ENCODE assay signal across 23 cellular contexts in the genomic region with DNA sequence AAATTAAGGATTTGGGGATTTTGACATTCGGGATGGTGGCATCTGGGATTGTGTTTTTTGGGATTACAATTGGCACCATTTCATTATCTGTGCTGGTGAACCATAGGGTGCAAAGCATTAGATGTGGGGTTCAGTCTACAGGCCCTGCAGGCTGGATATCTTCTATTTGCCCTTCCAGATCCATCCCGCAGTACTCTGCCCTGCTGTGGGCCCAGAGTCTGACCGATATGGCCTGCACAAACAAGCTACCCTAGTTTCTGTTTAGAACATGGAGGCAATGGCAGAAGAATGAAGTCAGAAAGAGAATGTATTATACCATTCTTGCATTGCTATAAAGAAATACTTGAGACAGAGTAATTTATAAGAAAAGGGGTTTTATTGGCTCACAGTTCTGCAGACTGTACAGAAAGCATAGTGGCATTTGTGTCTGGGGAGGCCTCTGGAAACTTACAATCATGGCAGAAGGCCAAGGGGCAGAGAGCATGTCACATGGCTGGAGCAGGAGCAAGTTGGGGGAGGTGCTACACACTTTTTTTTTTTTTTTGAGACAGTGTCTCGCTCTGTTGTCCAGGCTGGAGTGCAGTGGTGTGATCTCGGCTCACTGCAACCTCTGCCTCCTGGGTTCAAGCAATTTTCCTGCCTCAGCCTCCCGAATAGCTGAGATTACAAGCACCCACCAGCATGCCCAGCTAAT.
"Had no signal": no experiment of that assay in that cellular context is flagged by ENCODE, and none has a peak within 500 bp of the region (broad histone marks: within the 10 kb centered on the region; RNA-seq: fewer than 3 reads in every experiment).

No MANE protein-coding gene starts in this region.

- H3K27ac Mint-ChIP-seq: activated B cell treated with CpG ODN at 0.5 μM for 24 hours; activated CD8-positive, alpha-beta T cell treated with anti-CD3 and anti-CD28 coated beads for 36 hours; activated T-helper 2 cell treated with anti-CD3 and anti-CD28 coated beads, Interferon-gamma antibody, Interleukin-2, Interleukin-4, amounts not matched to agents 10 μg/mL and 5 μg/mL and 100 μg/mL, durations not matched to agents 14 hours and 24 hours and 36 hours; brain; endodermal cell; stimulated activated memory B cell treated with anti-CD40 and anti-IgM and Interleukin-4, amounts not matched to agents 10 μg/mL and 1 μg/mL and 100 μg/mL, for 72 hours had no signal

- H3K4me3 ChIP-seq: dorsolateral prefrontal cortex, left lung, ovary, psoas muscle, thoracic aorta, upper lobe of left lung had no signal

- H3K36me3 Mint-ChIP-seq: brain had no signal

- H3K9me3 Mint-ChIP-seq: stimulated activated memory B cell treated with anti-CD40 and anti-IgM and Interleukin-4, amounts not matched to agents 10 μg/mL and 1 μg/mL and 100 μg/mL, for 72 hours had no signal

- H3K4me1 ChIP-seq: psoas muscle had no signal

- H3K27ac ChIP-seq: dorsolateral prefrontal cortex, epithelial cell of prostate, left lung, ovary, psoas muscle, thoracic aorta had no signal

- H3K27me3 ChIP-seq: dorsolateral prefrontal cortex, left lung, ovary, upper lobe of left lung had no signal

- H3K4me3 Mint-ChIP-seq: activated B cell treated with CpG ODN at 0.5 μM for 24 hours; activated CD8-positive, alpha-beta T cell treated with anti-CD3 and anti-CD28 coated beads for 36 hours; brain; endodermal cell; naive B cell; stimulated activated memory B cell treated with anti-CD40 and anti-IgM and Interleukin-4, amounts not matched to agents 10 μg/mL and 1 μg/mL and 100 μg/mL, for 72 hours had no signal

- H3K36me3 ChIP-seq: left lung, ovary, thoracic aorta, upper lobe of left lung had no signal

- H3K9me3 ChIP-seq: ovary, psoas muscle, thoracic aorta had no signal

- H3K27me3 Mint-ChIP-seq: activated B cell treated with CpG ODN at 0.5 μM for 24 hours; naive B cell; stimulated activated memory B cell treated with anti-CD40 and anti-IgM and Interleukin-4, amounts not matched to agents 10 μg/mL and 1 μg/mL and 100 μg/mL, for 72 hours had no signal

- ATAC-seq: activated CD8-positive, alpha-beta T cell treated with anti-CD3 and anti-CD28 coated beads for 36 hours; left lung; psoas muscle; right cardiac atrium; stimulated activated memory B cell treated with anti-CD40 and anti-IgM and Interleukin-4, amounts not matched to agents 10 μg/mL and 1 μg/mL and 100 μg/mL, for 72 hours had no signal

- DNase-seq: activated B cell treated with CpG ODN at 0.5 μM for 24 hours; activated CD4-positive, alpha-beta T cell treated with anti-CD3 and anti-CD28 coated beads for 48 hours; activated CD8-positive, alpha-beta T cell treated with anti-CD3 and anti-CD28 coated beads for 36 hours; activated naive CD4-positive, alpha-beta T cell treated with Interleukin-2 at 50 U/mL for 16 hours; activated T-cell treated with anti-CD3 and anti-CD28 coated beads, Interleukin-2, amount 50 U/mL, for 1 hour; anterior cingulate cortex; caudate nucleus; dorsolateral prefrontal cortex; endodermal cell; head of caudate nucleus; left lung; naive B cell; ovary; psoas muscle; right cardiac atrium; stimulated activated CD4-positive, alpha-beta T cell treated with anti-CD3 and anti-CD28 coated beads, Interleukin-4, amount 100 ng/mL, for 24 hours; SW 1271; upper lobe of left lung had no signal
